In genomic region chr2:187519419-187520120, GRCh38 we compare ENCODE assay signal across 1 cellular context.
A peak's percentile ranks its signal among the peaks of the same experiment; 100 is the strongest.
TF ChIP-seq lines count a peak whose summit lies in the region.

No MANE protein-coding gene starts in this region.

TF ChIP-seq in HepG2, 621 proteins besides CTCF, POLR2A, EP300 and RAD21 (continued from another document and continues in another):
- no peak for TF ChIP-seq ATRX (CRISPR knock-in tag; IDR thresholded peaks at IDR 0.05; ENCODE audit: borderline replicate concordance)
- TF ChIP-seq, protein P1, sequence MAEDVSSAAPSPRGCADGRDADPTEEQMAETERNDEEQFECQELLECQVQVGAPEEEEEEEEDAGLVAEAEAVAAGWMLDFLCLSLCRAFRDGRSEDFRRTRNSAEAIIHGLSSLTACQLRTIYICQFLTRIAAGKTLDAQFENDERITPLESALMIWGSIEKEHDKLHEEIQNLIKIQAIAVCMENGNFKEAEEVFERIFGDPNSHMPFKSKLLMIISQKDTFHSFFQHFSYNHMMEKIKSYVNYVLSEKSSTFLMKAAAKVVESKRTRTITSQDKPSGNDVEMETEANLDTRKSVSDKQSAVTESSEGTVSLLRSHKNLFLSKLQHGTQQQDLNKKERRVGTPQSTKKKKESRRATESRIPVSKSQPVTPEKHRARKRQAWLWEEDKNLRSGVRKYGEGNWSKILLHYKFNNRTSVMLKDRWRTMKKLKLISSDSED (CRISPR knock-in tag; IDR thresholded peaks at IDR 0.05) = no peak
- TF ChIP-seq ZNF232 (CRISPR knock-in tag; IDR thresholded peaks at IDR 0.05; ENCODE audit: borderline replicate concordance) = 0 out of 2 replicates have a peak, but pooled peaks have one; percentile 25
- no peak for TF ChIP-seq ZNF7 (CRISPR knock-in tag; IDR thresholded peaks at IDR 0.05)
- TF ChIP-seq GTF3A (CRISPR knock-in tag; conservative IDR thresholded peaks at IDR 0.05) = no peak
- no peak for TF ChIP-seq PLRG1 (conservative IDR thresholded peaks at IDR 0.05)
- no peak for TF ChIP-seq ZNF816 (CRISPR knock-in tag; IDR thresholded peaks at IDR 0.05; ENCODE audit: borderline replicate concordance)
- TF ChIP-seq CBX2 (IDR thresholded peaks at IDR 0.05; ENCODE audit: low read depth, low read length) = no peak
- no peak for TF ChIP-seq CBX2 (CRISPR knock-in tag; IDR thresholded peaks at IDR 0.05; ENCODE audit: low read depth)
- TF ChIP-seq NFKB2 (CRISPR knock-in tag; IDR thresholded peaks at IDR 0.05; ENCODE audit: borderline replicate concordance) = no peak
- TF ChIP-seq, protein P2, sequence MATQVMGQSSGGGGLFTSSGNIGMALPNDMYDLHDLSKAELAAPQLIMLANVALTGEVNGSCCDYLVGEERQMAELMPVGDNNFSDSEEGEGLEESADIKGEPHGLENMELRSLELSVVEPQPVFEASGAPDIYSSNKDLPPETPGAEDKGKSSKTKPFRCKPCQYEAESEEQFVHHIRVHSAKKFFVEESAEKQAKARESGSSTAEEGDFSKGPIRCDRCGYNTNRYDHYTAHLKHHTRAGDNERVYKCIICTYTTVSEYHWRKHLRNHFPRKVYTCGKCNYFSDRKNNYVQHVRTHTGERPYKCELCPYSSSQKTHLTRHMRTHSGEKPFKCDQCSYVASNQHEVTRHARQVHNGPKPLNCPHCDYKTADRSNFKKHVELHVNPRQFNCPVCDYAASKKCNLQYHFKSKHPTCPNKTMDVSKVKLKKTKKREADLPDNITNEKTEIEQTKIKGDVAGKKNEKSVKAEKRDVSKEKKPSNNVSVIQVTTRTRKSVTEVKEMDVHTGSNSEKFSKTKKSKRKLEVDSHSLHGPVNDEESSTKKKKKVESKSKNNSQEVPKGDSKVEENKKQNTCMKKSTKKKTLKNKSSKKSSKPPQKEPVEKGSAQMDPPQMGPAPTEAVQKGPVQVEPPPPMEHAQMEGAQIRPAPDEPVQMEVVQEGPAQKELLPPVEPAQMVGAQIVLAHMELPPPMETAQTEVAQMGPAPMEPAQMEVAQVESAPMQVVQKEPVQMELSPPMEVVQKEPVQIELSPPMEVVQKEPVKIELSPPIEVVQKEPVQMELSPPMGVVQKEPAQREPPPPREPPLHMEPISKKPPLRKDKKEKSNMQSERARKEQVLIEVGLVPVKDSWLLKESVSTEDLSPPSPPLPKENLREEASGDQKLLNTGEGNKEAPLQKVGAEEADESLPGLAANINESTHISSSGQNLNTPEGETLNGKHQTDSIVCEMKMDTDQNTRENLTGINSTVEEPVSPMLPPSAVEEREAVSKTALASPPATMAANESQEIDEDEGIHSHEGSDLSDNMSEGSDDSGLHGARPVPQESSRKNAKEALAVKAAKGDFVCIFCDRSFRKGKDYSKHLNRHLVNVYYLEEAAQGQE (IDR thresholded peaks at IDR 0.05; ENCODE audit: borderline replicate concordance in 1 of 2, low read depth in 1 of 2, low read length in 2 of 2) = peak in 1 of 2 experiments; percentile 7; a peak in 1 of 4 replicates
- no peak for TF ChIP-seq KLF11 (CRISPR knock-in tag; IDR thresholded peaks at IDR 0.05)
- no peak for TF ChIP-seq STAG1 (CRISPR knock-in tag; IDR thresholded peaks at IDR 0.05)
- TF ChIP-seq, protein P3, sequence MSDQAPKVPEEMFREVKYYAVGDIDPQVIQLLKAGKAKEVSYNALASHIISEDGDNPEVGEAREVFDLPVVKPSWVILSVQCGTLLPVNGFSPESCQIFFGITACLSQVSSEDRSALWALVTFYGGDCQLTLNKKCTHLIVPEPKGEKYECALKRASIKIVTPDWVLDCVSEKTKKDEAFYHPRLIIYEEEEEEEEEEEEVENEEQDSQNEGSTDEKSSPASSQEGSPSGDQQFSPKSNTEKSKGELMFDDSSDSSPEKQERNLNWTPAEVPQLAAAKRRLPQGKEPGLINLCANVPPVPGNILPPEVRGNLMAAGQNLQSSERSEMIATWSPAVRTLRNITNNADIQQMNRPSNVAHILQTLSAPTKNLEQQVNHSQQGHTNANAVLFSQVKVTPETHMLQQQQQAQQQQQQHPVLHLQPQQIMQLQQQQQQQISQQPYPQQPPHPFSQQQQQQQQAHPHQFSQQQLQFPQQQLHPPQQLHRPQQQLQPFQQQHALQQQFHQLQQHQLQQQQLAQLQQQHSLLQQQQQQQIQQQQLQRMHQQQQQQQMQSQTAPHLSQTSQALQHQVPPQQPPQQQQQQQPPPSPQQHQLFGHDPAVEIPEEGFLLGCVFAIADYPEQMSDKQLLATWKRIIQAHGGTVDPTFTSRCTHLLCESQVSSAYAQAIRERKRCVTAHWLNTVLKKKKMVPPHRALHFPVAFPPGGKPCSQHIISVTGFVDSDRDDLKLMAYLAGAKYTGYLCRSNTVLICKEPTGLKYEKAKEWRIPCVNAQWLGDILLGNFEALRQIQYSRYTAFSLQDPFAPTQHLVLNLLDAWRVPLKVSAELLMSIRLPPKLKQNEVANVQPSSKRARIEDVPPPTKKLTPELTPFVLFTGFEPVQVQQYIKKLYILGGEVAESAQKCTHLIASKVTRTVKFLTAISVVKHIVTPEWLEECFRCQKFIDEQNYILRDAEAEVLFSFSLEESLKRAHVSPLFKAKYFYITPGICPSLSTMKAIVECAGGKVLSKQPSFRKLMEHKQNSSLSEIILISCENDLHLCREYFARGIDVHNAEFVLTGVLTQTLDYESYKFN (CRISPR knock-in tag; conservative IDR thresholded peaks at IDR 0.05) = peak; percentile 25; the same call in 1 of the 2 replicates
- TF ChIP-seq HDAC1 (CRISPR knock-in tag; IDR thresholded peaks at IDR 0.05) = no peak
- TF ChIP-seq KAT7 (CRISPR knock-in tag; IDR thresholded peaks at IDR 0.05; ENCODE audit: borderline replicate concordance) = peak; percentile 15; the same call in 1 of the 2 replicates
- TF ChIP-seq ZNF335 (CRISPR knock-in tag; IDR thresholded peaks at IDR 0.05) = no peak
- 0 out of 2 replicates have a peak, but pooled peaks have one; percentile 50 for TF ChIP-seq ZSCAN12 (CRISPR knock-in tag; IDR thresholded peaks at IDR 0.05)
- no peak for TF ChIP-seq MAFG (CRISPR knock-in tag; IDR thresholded peaks at IDR 0.05)
- no peak for TF ChIP-seq PLSCR1 (CRISPR knock-in tag; IDR thresholded peaks at IDR 0.05; ENCODE audit: borderline replicate concordance)
- TF ChIP-seq ZNF790 (CRISPR knock-in tag; IDR thresholded peaks at IDR 0.05; ENCODE audit: borderline replicate concordance) = no peak
- no peak for TF ChIP-seq NFE2L2 (IDR thresholded peaks at IDR 0.05; ENCODE audit: low read length)
- no peak for TF ChIP-seq ZNF354B (CRISPR knock-in tag; IDR thresholded peaks at IDR 0.05)
- no peak for TF ChIP-seq RARG (CRISPR knock-in tag; IDR thresholded peaks at IDR 0.05; ENCODE audit: low read depth)
- TF ChIP-seq ZNF329 (CRISPR knock-in tag; IDR thresholded peaks at IDR 0.05; ENCODE audit: low read depth) = 0 out of 2 replicates have a peak, but pooled peaks have one; percentile 53
- TF ChIP-seq PHF20 (CRISPR knock-in tag; IDR thresholded peaks at IDR 0.05) = no peak
- no peak for TF ChIP-seq DNMT1 (CRISPR knock-in tag; IDR thresholded peaks at IDR 0.05)
- TF ChIP-seq KLF13 (CRISPR knock-in tag; IDR thresholded peaks at IDR 0.05) = no peak
- TF ChIP-seq ZFP1 (CRISPR knock-in tag; IDR thresholded peaks at IDR 0.05) = 0 out of 2 replicates have a peak, but pooled peaks have one; percentile 18
- no peak for TF ChIP-seq GLI4 (CRISPR knock-in tag; IDR thresholded peaks at IDR 0.05; ENCODE audit: borderline replicate concordance)
- TF ChIP-seq ZNF180 (CRISPR knock-in tag; IDR thresholded peaks at IDR 0.05; ENCODE audit: borderline replicate concordance, low read depth) = no peak
- no peak for TF ChIP-seq PAF1 (CRISPR knock-in tag; IDR thresholded peaks at IDR 0.05)
- peak; percentile 8; the same call in 1 of the 2 replicates for TF ChIP-seq NFKBIZ (CRISPR knock-in tag; IDR thresholded peaks at IDR 0.05)
- TF ChIP-seq MAF1 (CRISPR knock-in tag; IDR thresholded peaks at IDR 0.05; ENCODE audit: borderline replicate concordance) = no peak
- TF ChIP-seq ZNF605 (CRISPR knock-in tag; IDR thresholded peaks at IDR 0.05) = 0 out of 2 replicates have a peak, but pooled peaks have one; percentile 24
- TF ChIP-seq ZBTB8A (CRISPR knock-in tag; IDR thresholded peaks at IDR 0.05; ENCODE audit: borderline replicate concordance, low read depth) = no peak
- no peak for TF ChIP-seq ZNF724P (CRISPR knock-in tag; IDR thresholded peaks at IDR 0.05; ENCODE audit: borderline replicate concordance)
- TF ChIP-seq ZNF230 (CRISPR knock-in tag; IDR thresholded peaks at IDR 0.05) = 0 out of 2 replicates have a peak, but pooled peaks have one; percentile 60
- TF ChIP-seq ZNF556 (CRISPR knock-in tag; IDR thresholded peaks at IDR 0.05; ENCODE audit: borderline replicate concordance) = 0 out of 2 replicates have a peak, but pooled peaks have one; percentile 35
- 0 out of 2 replicates have a peak, but pooled peaks have one; percentile 22 for TF ChIP-seq YEATS2 (CRISPR knock-in tag; IDR thresholded peaks at IDR 0.05; ENCODE audit: borderline replicate concordance)
- no peak for TF ChIP-seq LCORL (IDR thresholded peaks at IDR 0.05)
- no peak for TF ChIP-seq LCORL (CRISPR knock-in tag; IDR thresholded peaks at IDR 0.05)
- TF ChIP-seq ZBTB39 (CRISPR knock-in tag; IDR thresholded peaks at IDR 0.05) = no peak
- no peak for TF ChIP-seq ZNF616 (CRISPR knock-in tag; IDR thresholded peaks at IDR 0.05; ENCODE audit: low read depth)
- TF ChIP-seq ZNF713 (CRISPR knock-in tag; IDR thresholded peaks at IDR 0.05) = no peak
- TF ChIP-seq HNRNPLL (IDR thresholded peaks at IDR 0.05; ENCODE audit: low read depth, low read length, poor library complexity, severe bottlenecking) = no peak
- no peak for TF ChIP-seq FLYWCH1 (CRISPR knock-in tag; IDR thresholded peaks at IDR 0.05)
- no peak for TF ChIP-seq RFX1 (IDR thresholded peaks at IDR 0.05)
- TF ChIP-seq TCF7L2 (IDR thresholded peaks at IDR 0.05; ENCODE audit: low read depth, low read length) = no peak
- TF ChIP-seq ZNF569 (CRISPR knock-in tag; IDR thresholded peaks at IDR 0.05; ENCODE audit: borderline replicate concordance) = no peak
- TF ChIP-seq RORA (CRISPR knock-in tag; IDR thresholded peaks at IDR 0.05) = no peak
- 0 out of 2 replicates have a peak, but pooled peaks have one; percentile 47 for TF ChIP-seq TMF1 (CRISPR knock-in tag; IDR thresholded peaks at IDR 0.05; ENCODE audit: low read depth)
- TF ChIP-seq SATB2 (CRISPR knock-in tag; IDR thresholded peaks at IDR 0.05) = peak; percentile 54; the same call in 1 of the 2 replicates
- no peak for TF ChIP-seq ZNF609 (CRISPR knock-in tag; IDR thresholded peaks at IDR 0.05; ENCODE audit: borderline replicate concordance)
- TF ChIP-seq, protein P4, sequence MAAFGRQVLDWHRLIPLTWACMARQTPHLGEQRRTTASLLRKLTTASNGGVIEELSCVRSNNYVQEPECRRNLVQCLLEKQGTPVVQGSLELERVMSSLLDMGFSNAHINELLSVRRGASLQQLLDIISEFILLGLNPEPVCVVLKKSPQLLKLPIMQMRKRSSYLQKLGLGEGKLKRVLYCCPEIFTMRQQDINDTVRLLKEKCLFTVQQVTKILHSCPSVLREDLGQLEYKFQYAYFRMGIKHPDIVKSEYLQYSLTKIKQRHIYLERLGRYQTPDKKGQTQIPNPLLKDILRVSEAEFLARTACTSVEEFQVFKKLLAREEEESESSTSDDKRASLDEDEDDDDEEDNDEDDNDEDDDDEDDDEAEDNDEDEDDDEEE (CRISPR knock-in tag; IDR thresholded peaks at IDR 0.05) = no peak
- TF ChIP-seq SAP130 (CRISPR knock-in tag; IDR thresholded peaks at IDR 0.05; ENCODE audit: low read depth) = 0 out of 2 replicates have a peak, but pooled peaks have one; percentile 34
- TF ChIP-seq SRY (CRISPR knock-in tag; IDR thresholded peaks at IDR 0.05) = peak; percentile 83; the same call in 1 of the 2 replicates
